15 cellular contexts compared by ENCODE assay signal in the genomic region with DNA sequence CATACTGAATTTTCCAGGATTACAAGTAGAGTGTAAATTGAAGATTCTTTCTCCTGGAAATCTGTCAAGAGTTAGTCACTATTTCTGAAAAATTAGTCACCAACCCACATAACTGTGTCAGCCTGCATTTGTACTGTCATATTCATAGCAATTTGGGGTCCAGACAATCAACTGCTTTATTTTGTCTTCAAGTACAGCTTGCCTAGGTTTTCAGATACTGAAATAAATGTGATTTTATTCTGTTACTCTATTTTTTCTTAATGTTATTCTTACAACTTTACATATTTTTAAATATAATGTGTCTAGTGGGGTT. TPM values are rescaled to one million over a fixed set of nuclear protein-coding genes. Genes with fewer than 3 reads are reported as not detected.
DNase-seq lines count a peak whose midpoint lies in the region; FAIRE-seq and TF ChIP-seq lines count a peak whose summit lies in the region.
"Had no signal": no experiment of that assay in that cellular context is flagged by ENCODE, and none has a peak within 500 bp of the region (broad histone marks: within the 10 kb centered on the region; RNA-seq: fewer than 3 reads in every experiment).

No MANE protein-coding gene starts in this region.

- no peak for TF ChIP-seq CTCF in ascending aorta (IDR thresholded peaks at IDR 0.05)

- no peaks in the 10 kb centered on the region for H3K36me3 ChIP-seq in ascending aorta
- H3K36me3 ChIP-seq: uterus had no signal

- H3K27ac ChIP-seq in ascending aorta = peak overlapping the region; percentile 82 to 84

- H3K4me3 ChIP-seq in ascending aorta = no peak overlapping the region
- H3K4me3 ChIP-seq: uterus had no signal

- no peaks in the 10 kb centered on the region for H3K9me3 ChIP-seq in ascending aorta
- H3K9me3 ChIP-seq: uterus had no signal

- FAIRE-seq in H54 (lab: Jason Lieb, UNC) = peak; percentile 96
- FAIRE-seq: G401.6 had no signal

- no peak for TF ChIP-seq POLR2A in H54 (IDR thresholded peaks at IDR 0.05; ENCODE audit: low read depth, low read length)

- no peaks in the 10 kb centered on the region for H3K27me3 ChIP-seq in ascending aorta
- H3K27me3 ChIP-seq: uterus had no signal

- intact Hi-C loops in ascending aorta (cut with DNase I) = loop anchor here (2.0 to 10.0 kb wide), 2 partner anchors 72 to 230 kb away; no protein-coding TSS in a partner anchor

- DNase-seq in AG08395 (ENCODE audit: low spot score) = peak; percentile 43
- no peak for DNase-seq in H54 (ENCODE audit: insufficient read length, low spot score)
- DNase-seq in ascending aorta (ENCODE audit: low spot score in 2 of 2) = no peak
- DNase-seq in kidney tubule cell (ENCODE audit: low spot score) = peak; percentile 84
- DNase-seq in occipital lobe (lab: John Stamatoyannopoulos, UW) = no peak
- DNase-seq in NCI-H128 (lab: John Stamatoyannopoulos, UW; ENCODE audit: unreplicated experiment) = no peak
- DNase-seq in OCI-M1 (lab: John Stamatoyannopoulos, UW) = no peak
- no peak for DNase-seq in mucosa of gallbladder (ENCODE audit: low spot score)
- DNase-seq: CD4-positive, CD25-positive, alpha-beta regulatory T cell; effector memory CD4-positive, alpha-beta T cell; left colon; naive thymus-derived CD4-positive, alpha-beta T cell; stimulated activated CD4-positive, alpha-beta T cell treated with anti-CD3 and anti-CD28 coated beads, Interleukin-2, amount 100 ng/mL, for 48 hours; uterus had no signal

- H3K4me1 ChIP-seq in ascending aorta = peaks cover 0 to 27% of the 10 kb centered on the region in 2 donors
- H3K4me1 ChIP-seq: uterus had no signal

RNA-seq across cellular contexts. Expression of gene CUBN, which starts 55.1 kb away (rescaled TPM):
- total RNA-seq in ascending aorta (6.8 TPM), occipital lobe (2.3 TPM), mucosa of gallbladder (0.92 TPM)

Comparison
In these comparisons a context has a peak if more than half of its experiments do, and no peak if none do; other contexts are left out.
1. DNase-seq: peak in AG08395 (single experiment) and kidney tubule cell (single experiment); none in H54 (single experiment), ascending aorta (0 of 2), occipital lobe (single experiment), NCI-H128 (single experiment), OCI-M1 (single experiment) and mucosa of gallbladder (single experiment).